In genomic region chr10:110399163-110400094, GRCh38 we compare ENCODE assay signal across 9 cellular contexts.
DNase-seq lines count a peak whose midpoint lies in the region; ATAC-seq, FAIRE-seq and TF ChIP-seq lines count a peak whose summit lies in the region.
"Had no signal": no experiment of that assay in that cellular context is flagged by ENCODE, and none has a peak within 500 bp of the region (broad histone marks: within the 10 kb centered on the region; RNA-seq: fewer than 3 reads in every experiment).

No MANE protein-coding gene starts in this region.

- H3K9me3 ChIP-seq in K562 (replicated peaks; ENCODE audit: control insufficient read depth, insufficient read depth, low read depth, low read length) (no peaks in the 10 kb centered on the region), left lung (no peaks in the 10 kb centered on the region)

- FAIRE-seq in K562 (lab: Jason Lieb, UNC): no peak

- no peaks in the 10 kb centered on the region; the same call in 1 of the 2 replicates for H4K20me1 ChIP-seq in K562 (replicated peaks; ENCODE audit: control insufficient read depth, insufficient read depth, low read length)

- H3K4me1 Mint-ChIP-seq in activated naive CD8-positive, alpha-beta T cell (ENCODE audit: low read depth): peaks cover 5% of the 10 kb centered on the region
- peaks cover 9% of the 10 kb centered on the region for H3K4me1 Mint-ChIP-seq in activated naive CD8-positive, alpha-beta T cell treated with anti-CD3 and anti-CD28 coated beads for 36 hours

- WGBS in K562 (ENCODE audit: insufficient coverage, low coverage, missing lambda C conversion rate): 11% methylated on average over 9 of the region's 9 CpGs
- 59% methylated on average over 9 of the region's 9 CpGs for WGBS in urinary bladder

- H3K4me3 Mint-ChIP-seq in activated naive CD8-positive, alpha-beta T cell: no peak overlapping the region
- no peak overlapping the region for H3K4me3 Mint-ChIP-seq in activated naive CD8-positive, alpha-beta T cell treated with anti-CD3 and anti-CD28 coated beads for 36 hours

- no peak for TF ChIP-seq EP300 in K562 (IDR thresholded peaks at IDR 0.05; ENCODE audit: low read length)

- no peak for TF ChIP-seq POLR2A in K562 (conservative IDR thresholded peaks at IDR 0.05)

- no peak for TF ChIP-seq CTCF in K562 (IDR thresholded peaks at IDR 0.05 in 2 of 3, conservative IDR thresholded peaks at IDR 0.05 in 1 of 3; ENCODE audit: insufficient read depth in 2 of 3, low read depth in 1 of 3, low read length in 3 of 3)
- TF ChIP-seq CTCF in left lung (IDR thresholded peaks at IDR 0.05): no peak

- no peak for TF ChIP-seq RAD21 in K562 (CRISPR knock-in tag; conservative IDR thresholded peaks at IDR 0.05 in 1 of 2, IDR thresholded peaks at IDR 0.05 in 1 of 2)

- H3K9ac ChIP-seq in K562 (ENCODE audit: insufficient read depth in 1 of 2, low read depth in 2 of 2, low read length in 2 of 2): no peak overlapping the region

- no peaks in the 10 kb centered on the region for H3K9me1 ChIP-seq in K562 (ENCODE audit: control insufficient read depth, insufficient read depth, low read length)

- no peak for DNase-seq in activated naive CD8-positive, alpha-beta T cell treated with anti-CD3 and anti-CD28 coated beads for 36 hours
- DNase-seq in K562 (ENCODE audit: extremely low read depth in 1 of 4, low spot score in 3 of 4): no peak
- no peak for DNase-seq in left lung
- DNase-seq in NCI-H1105 treated with DMSO at 0.1 percent for 48 hours (lab: John Stamatoyannopoulos, UW): no peak

- no peaks in the 10 kb centered on the region for H3K36me3 Mint-ChIP-seq in activated naive CD8-positive, alpha-beta T cell
- H3K36me3 Mint-ChIP-seq in activated naive CD8-positive, alpha-beta T cell treated with anti-CD3 and anti-CD28 coated beads for 36 hours: no peaks in the 10 kb centered on the region

- H3K27me3 Mint-ChIP-seq in activated naive CD8-positive, alpha-beta T cell: no peaks in the 10 kb centered on the region
- H3K27me3 Mint-ChIP-seq in activated naive CD8-positive, alpha-beta T cell treated with anti-CD3 and anti-CD28 coated beads for 36 hours: no peaks in the 10 kb centered on the region

- peaks cover 0 to 4% of the 10 kb centered on the region in 2 experiments; a peak in 2 of 5 replicates for H3K27me3 ChIP-seq in K562 (ENCODE audit: control insufficient read depth in 2 of 2, insufficient read depth in 2 of 2, low read length in 2 of 2)
- H3K27me3 ChIP-seq in left lung: no peaks in the 10 kb centered on the region

- peak overlapping the region; percentile 35 for H3K27ac Mint-ChIP-seq in activated naive CD8-positive, alpha-beta T cell
- H3K27ac Mint-ChIP-seq in activated naive CD8-positive, alpha-beta T cell treated with anti-CD3 and anti-CD28 coated beads for 36 hours: no peak overlapping the region

- no peaks in the 10 kb centered on the region for H3K79me2 ChIP-seq in K562 (ENCODE audit: control insufficient read depth, insufficient read depth, low read length)

- CTCF ChIA-PET in K562 (lab: Yijun Ruan, JAX; ENCODE audit: low intra/inter-chr PET ratio): no interaction called here

- ATAC-seq in K562 (no peak), left lung (peak; percentile 39), HG03378 (IDR thresholded peaks at IDR 0.05; ENCODE audit: unreplicated experiment) (no peak), GM19023 (IDR thresholded peaks at IDR 0.05; ENCODE audit: unreplicated experiment) (no peak)

- in situ Hi-C loops in K562 (cut with MboI): no loop called here

- H3K27ac ChIP-seq in K562 (ENCODE audit: extremely low read depth, low read depth, low read length) (no peak overlapping the region), left lung (peak overlapping the region; percentile 19 to 73), urinary bladder (ENCODE audit: low read depth) (peak overlapping the region; percentile 61)
- H3K27ac ChIP-seq: C4-2B had no signal

- no peak overlapping the region for H3K4me2 ChIP-seq in K562 (ENCODE audit: insufficient read depth, low read length)

- BruUV-seq in K562 (replicated peaks; lab: Mats Ljungman, UMichigan): no TSS peak

- no peak overlapping the region for H2AFZ ChIP-seq in K562 (ENCODE audit: low read depth, low read length)

- POLR2A ChIA-PET in K562 (lab: Yijun Ruan, JAX): interaction anchor here (0.6 kb wide), 1 partner anchor 61 kb away, joined by 3 read pairs; no protein-coding TSS in a partner anchor

- intact Hi-C loops in K562 (cut with micrococcal nuclease) (loop anchor here (5.0 kb wide), 1 partner anchor 42 kb away; no protein-coding TSS in a partner anchor), left lung (cut with DNase I) (no loop called here)

- no peak overlapping the region for H3K4me3 ChIP-seq in K562
- no peak overlapping the region for H3K4me3 ChIP-seq in left lung
- no peak overlapping the region for H3K4me3 ChIP-seq in urinary bladder (ENCODE audit: low read depth, low read length)

- H3K4me1 ChIP-seq in K562 (replicated peaks in 1 of 2; ENCODE audit: control insufficient read depth in 2 of 2, insufficient read depth in 2 of 2, low read length in 2 of 2) (peaks cover 0 to 11% of the 10 kb centered on the region in 2 experiments; a peak in 4 of 5 replicates), left lung (peaks cover 0 to 22% of the 10 kb centered on the region in 2 donors), urinary bladder (ENCODE audit: insufficient read depth) (no peaks in the 10 kb centered on the region)

- no peaks in the 10 kb centered on the region for H3K9me3 Mint-ChIP-seq in activated naive CD8-positive, alpha-beta T cell (ENCODE audit: low read depth)
- no peaks in the 10 kb centered on the region for H3K9me3 Mint-ChIP-seq in activated naive CD8-positive, alpha-beta T cell treated with anti-CD3 and anti-CD28 coated beads for 36 hours

- H3K36me3 ChIP-seq in K562 (ENCODE audit: control insufficient read depth, insufficient read depth, low read length): no peaks in the 10 kb centered on the region
- H3K36me3 ChIP-seq in left lung: no peaks in the 10 kb centered on the region
- H3K36me3 ChIP-seq in urinary bladder (ENCODE audit: insufficient read depth): no peaks in the 10 kb centered on the region

TF ChIP-seq in K562, 482 proteins besides CTCF, POLR2A, EP300 and RAD21 (continues in another document):
- TF ChIP-seq SP1 (CRISPR knock-in tag; IDR thresholded peaks at IDR 0.05) (no peak), JUNB (CRISPR knock-in tag; conservative IDR thresholded peaks at IDR 0.05) (no peak), ADNP (tag; IDR thresholded peaks at IDR 0.05) (0 out of 2 replicates have a peak, but pooled peaks have one; percentile 26), RCOR1 (IDR thresholded peaks at IDR 0.05; ENCODE audit: borderline replicate concordance in 1 of 2, low read depth in 2 of 2, low read length in 2 of 2) (peak in 1 of 2 experiments; percentile 26; a peak in 1 of 4 replicates), KDM1A (IDR thresholded peaks at IDR 0.05) (peak; percentile 35 to 54; a peak in 1 of 4 replicates), HEY1 (CRISPR knock-in tag; IDR thresholded peaks at IDR 0.05; ENCODE audit: borderline replicate concordance) (no peak), EZH2 (IDR thresholded peaks at IDR 0.05; ENCODE audit: borderline replicate concordance, low read depth, low read length) (no peak), HDAC2 (IDR thresholded peaks at IDR 0.05) (0 out of 2 replicates have a peak, but pooled peaks have one; percentile 23), RBM25 (IDR thresholded peaks at IDR 0.05; ENCODE audit: low read depth, low read length, severe bottlenecking) (peak; percentile 81), ZFP36 (IDR thresholded peaks at IDR 0.05; ENCODE audit: low read depth, low read length, partially characterized antibody) (peak; percentile 55), CEBPG (CRISPR knock-in tag; IDR thresholded peaks at IDR 0.05) (no peak), CEBPG (tag; conservative IDR thresholded peaks at IDR 0.05 in 1 of 2, IDR thresholded peaks at IDR 0.05 in 1 of 2) (peak in 1 of 2 experiments; percentile 74; a peak in 2 of 4 replicates), CBX1 (IDR thresholded peaks at IDR 0.05; ENCODE audit: low read depth) (no peak), DACH1 (IDR thresholded peaks at IDR 0.05; ENCODE audit: partially characterized antibody) (no peak)
- TF ChIP-seq, protein P1, sequence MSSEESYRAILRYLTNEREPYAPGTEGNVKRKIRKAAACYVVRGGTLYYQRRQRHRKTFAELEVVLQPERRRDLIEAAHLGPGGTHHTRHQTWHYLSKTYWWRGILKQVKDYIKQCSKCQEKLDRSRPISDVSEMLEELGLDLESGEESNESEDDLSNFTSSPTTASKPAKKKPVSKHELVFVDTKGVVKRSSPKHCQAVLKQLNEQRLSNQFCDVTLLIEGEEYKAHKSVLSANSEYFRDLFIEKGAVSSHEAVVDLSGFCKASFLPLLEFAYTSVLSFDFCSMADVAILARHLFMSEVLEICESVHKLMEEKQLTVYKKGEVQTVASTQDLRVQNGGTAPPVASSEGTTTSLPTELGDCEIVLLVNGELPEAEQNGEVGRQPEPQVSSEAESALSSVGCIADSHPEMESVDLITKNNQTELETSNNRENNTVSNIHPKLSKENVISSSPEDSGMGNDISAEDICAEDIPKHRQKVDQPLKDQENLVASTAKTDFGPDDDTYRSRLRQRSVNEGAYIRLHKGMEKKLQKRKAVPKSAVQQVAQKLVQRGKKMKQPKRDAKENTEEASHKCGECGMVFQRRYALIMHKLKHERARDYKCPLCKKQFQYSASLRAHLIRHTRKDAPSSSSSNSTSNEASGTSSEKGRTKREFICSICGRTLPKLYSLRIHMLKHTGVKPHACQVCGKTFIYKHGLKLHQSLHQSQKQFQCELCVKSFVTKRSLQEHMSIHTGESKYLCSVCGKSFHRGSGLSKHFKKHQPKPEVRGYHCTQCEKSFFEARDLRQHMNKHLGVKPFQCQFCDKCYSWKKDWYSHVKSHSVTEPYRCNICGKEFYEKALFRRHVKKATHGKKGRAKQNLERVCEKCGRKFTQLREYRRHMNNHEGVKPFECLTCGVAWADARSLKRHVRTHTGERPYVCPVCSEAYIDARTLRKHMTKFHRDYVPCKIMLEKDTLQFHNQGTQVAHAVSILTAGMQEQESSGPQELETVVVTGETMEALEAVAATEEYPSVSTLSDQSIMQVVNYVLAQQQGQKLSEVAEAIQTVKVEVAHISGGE (CRISPR knock-in tag; IDR thresholded peaks at IDR 0.05): no peak
- TF ChIP-seq, protein P2, sequence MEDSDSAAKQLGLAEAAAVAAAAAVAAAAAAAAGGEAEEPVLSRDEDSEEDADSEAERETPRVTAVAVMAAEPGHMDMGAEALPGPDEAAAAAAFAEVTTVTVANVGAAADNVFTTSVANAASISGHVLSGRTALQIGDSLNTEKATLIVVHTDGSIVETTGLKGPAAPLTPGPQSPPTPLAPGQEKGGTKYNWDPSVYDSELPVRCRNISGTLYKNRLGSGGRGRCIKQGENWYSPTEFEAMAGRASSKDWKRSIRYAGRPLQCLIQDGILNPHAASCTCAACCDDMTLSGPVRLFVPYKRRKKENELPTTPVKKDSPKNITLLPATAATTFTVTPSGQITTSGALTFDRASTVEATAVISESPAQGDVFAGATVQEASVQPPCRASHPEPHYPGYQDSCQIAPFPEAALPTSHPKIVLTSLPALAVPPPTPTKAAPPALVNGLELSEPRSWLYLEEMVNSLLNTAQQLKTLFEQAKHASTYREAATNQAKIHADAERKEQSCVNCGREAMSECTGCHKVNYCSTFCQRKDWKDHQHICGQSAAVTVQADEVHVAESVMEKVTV (CRISPR knock-in tag; IDR thresholded peaks at IDR 0.05): no peak
